ENCODE assay signal across 1 cellular context in genomic region chr3:14458434-14459280, GRCh38.
TF ChIP-seq lines count a peak whose summit lies in the region.

No MANE protein-coding gene starts in this region.

TF ChIP-seq in GM23338, 12 proteins besides CTCF, POLR2A, EP300 and RAD21:
- TF ChIP-seq ZNF462 (CRISPR knock-in tag; IDR thresholded peaks at IDR 0.05) (no peak), POLR2AphosphoS5 (IDR thresholded peaks at IDR 0.05; ENCODE audit: low read depth) (no peak), ZNF331 (CRISPR knock-in tag; IDR thresholded peaks at IDR 0.05; ENCODE audit: low read depth) (no peak)
